Comparison of ENCODE assay signal across 8 cellular contexts in the genomic region with DNA sequence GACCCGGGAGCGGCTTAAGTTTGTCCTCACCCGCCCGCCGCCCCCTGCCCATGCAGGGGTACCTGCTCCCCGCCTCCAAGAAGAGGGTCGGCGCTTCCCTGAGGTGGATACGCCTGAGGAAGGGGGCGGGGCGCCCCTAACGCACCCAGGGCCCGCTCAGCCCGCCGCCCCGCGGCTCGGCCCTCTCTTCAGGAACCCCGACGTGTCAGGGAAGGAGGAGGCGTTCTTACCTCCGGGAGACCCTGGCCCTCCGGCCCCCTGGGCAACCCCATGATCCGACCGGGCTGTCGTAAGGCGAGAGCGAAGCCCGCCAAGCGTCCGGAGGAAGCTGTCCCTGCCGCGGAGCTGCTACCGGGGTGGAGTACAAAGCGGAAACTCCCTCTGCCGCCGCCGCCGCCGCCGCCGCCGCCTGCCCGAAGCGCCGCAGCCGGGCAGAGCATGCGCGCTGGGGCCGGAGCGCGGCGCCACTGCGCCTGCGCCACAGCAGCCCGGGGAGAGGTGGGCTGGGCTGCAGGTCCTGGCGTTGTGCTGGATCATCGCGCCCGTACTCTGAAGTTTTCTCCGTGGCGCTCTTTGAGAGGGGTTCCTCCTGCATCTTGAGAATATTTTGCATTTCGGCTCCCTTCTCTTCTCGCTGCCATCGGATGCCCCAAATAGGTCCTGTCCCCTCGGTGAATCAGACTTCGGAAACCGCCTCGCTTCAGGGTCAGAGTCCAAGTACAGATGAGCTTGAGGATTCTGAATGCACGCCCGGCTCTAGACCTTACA. TPM values are rescaled to one million over a fixed set of nuclear protein-coding genes. Genes with fewer than 3 reads are reported as not detected.
DNase-seq lines count a peak whose midpoint lies in the region; TF ChIP-seq lines count a peak whose summit lies in the region.

A gene with protein sequence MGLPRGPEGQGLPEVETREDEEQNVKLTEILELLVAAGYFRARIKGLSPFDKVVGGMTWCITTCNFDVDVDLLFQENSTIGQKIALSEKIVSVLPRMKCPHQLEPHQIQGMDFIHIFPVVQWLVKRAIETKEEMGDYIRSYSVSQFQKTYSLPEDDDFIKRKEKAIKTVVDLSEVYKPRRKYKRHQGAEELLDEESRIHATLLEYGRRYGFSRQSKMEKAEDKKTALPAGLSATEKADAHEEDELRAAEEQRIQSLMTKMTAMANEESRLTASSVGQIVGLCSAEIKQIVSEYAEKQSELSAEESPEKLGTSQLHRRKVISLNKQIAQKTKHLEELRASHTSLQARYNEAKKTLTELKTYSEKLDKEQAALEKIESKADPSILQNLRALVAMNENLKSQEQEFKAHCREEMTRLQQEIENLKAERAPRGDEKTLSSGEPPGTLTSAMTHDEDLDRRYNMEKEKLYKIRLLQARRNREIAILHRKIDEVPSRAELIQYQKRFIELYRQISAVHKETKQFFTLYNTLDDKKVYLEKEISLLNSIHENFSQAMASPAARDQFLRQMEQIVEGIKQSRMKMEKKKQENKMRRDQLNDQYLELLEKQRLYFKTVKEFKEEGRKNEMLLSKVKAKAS (minus strand): TSS at position 347 of the 768 bp plus-strand sequence. CDS start 75 bp downstream, at position 272.

- H3F3A ChIP-seq in Loucy (ENCODE audit: low read depth) (no peaks in the 10 kb centered on the region), neural progenitor cell (ENCODE audit: low read depth) (peaks cover 4% of the 10 kb centered on the region)

- H3K36me3 Mint-ChIP-seq in neural progenitor cell: no peaks in the 10 kb centered on the region

- H3K9me3 Mint-ChIP-seq in neural progenitor cell: no peaks in the 10 kb centered on the region

- H3K9me3 ChIP-seq in ES-I3 (ENCODE audit: control insufficient read depth, insufficient read depth, low read length) (no peaks in the 10 kb centered on the region), Loucy (ENCODE audit: insufficient read depth, low read depth, low read length) (no peaks in the 10 kb centered on the region), neural progenitor cell (ENCODE audit: low read depth) (no peaks in the 10 kb centered on the region), stomach smooth muscle (ENCODE audit: control insufficient read depth in 2 of 2, low read length in 2 of 2) (no peaks in the 10 kb centered on the region)

- peaks cover 19% of the 10 kb centered on the region for H3K4me1 Mint-ChIP-seq in neural progenitor cell

- peaks cover 6% of the 10 kb centered on the region; the same call in 1 of the 2 replicates for H3K4me1 ChIP-seq in ES-I3 (ENCODE audit: insufficient read depth, low read length)
- peaks cover 34% of the 10 kb centered on the region for H3K4me1 ChIP-seq in Loucy (ENCODE audit: insufficient read depth, low read length, poor library complexity, severe bottlenecking)
- peaks cover 4% of the 10 kb centered on the region for H3K4me1 ChIP-seq in neural progenitor cell
- peaks cover 13% of the 10 kb centered on the region for H3K4me1 ChIP-seq in stomach smooth muscle (ENCODE audit: control insufficient read depth, insufficient read depth, low read length)

- TF ChIP-seq CTCF in Loucy (conservative IDR thresholded peaks at IDR 0.05; ENCODE audit: low read length) (no peak), foreskin fibroblast (IDR thresholded peaks at IDR 0.05; ENCODE audit: low read depth, low read length) (no peak), neural progenitor cell (IDR thresholded peaks at IDR 0.05) (no peak)

- peak; percentile 99 for DNase-seq in H7
- peak; percentile 31 for DNase-seq in SIG-M5 (lab: John Stamatoyannopoulos, UW)
- DNase-seq in activated gamma-delta T cell treated with Interleukin-2 at 50 U/mL for 16 hours: peak; percentile 84
- DNase-seq in foreskin fibroblast: peak; percentile 81 to 95
- DNase-seq in neural progenitor cell (ENCODE audit: low spot score): peak; percentile 91

- H2AFZ ChIP-seq in Loucy (ENCODE audit: low read length): peak within 1 kb of the TSS; percentile 100
- peak within 1 kb of the TSS; percentile 97 for H2AFZ ChIP-seq in neural progenitor cell (replicated peaks)

- H4K20me1 ChIP-seq in Loucy (ENCODE audit: insufficient read depth, low read length, poor library complexity, severe bottlenecking) (peaks cover 47% of the 10 kb centered on the region), neural progenitor cell (ENCODE audit: low read depth) (peaks cover 13% of the 10 kb centered on the region)

- H3K36me3 ChIP-seq in ES-I3 (ENCODE audit: insufficient read depth, low read length): no peaks in the 10 kb centered on the region
- H3K36me3 ChIP-seq in H7 (replicated peaks; ENCODE audit: control insufficient read depth, insufficient read depth, low read length): no peaks in the 10 kb centered on the region
- no peaks in the 10 kb centered on the region for H3K36me3 ChIP-seq in Loucy (ENCODE audit: insufficient read depth, low read length)
- H3K36me3 ChIP-seq in neural progenitor cell: no peaks in the 10 kb centered on the region
- H3K36me3 ChIP-seq in stomach smooth muscle (ENCODE audit: control insufficient read depth in 2 of 2, insufficient read depth in 2 of 2, low read length in 2 of 2): no peaks in the 10 kb centered on the region

- no peak within 1 kb of the TSS for H3K27ac ChIP-seq in neural progenitor cell
- peak within 1 kb of the TSS; percentile 53 for H3K27ac ChIP-seq in stomach smooth muscle (ENCODE audit: low read length)

- H3K4me3 ChIP-seq in H7 (ENCODE audit: insufficient read depth, low read depth, low read length): peak within 1 kb of the TSS; percentile 86
- H3K4me3 ChIP-seq in Loucy (ENCODE audit: low read length, poor library complexity, severe bottlenecking): peak within 1 kb of the TSS; percentile 99
- peak within 1 kb of the TSS; percentile 94 to 95 for H3K4me3 ChIP-seq in foreskin fibroblast (ENCODE audit: low read depth in 1 of 2, low read length in 2 of 2)
- peak within 1 kb of the TSS; percentile 97 for H3K4me3 ChIP-seq in neural progenitor cell
- peak within 1 kb of the TSS; percentile 85 to 93 for H3K4me3 ChIP-seq in stomach smooth muscle (ENCODE audit: low read length in 2 of 2)

- peaks cover 18% of the 10 kb centered on the region for H3K27me3 ChIP-seq in H7 (ENCODE audit: control insufficient read depth, insufficient read depth, low read length)
- peaks cover 5% of the 10 kb centered on the region for H3K27me3 ChIP-seq in Loucy (ENCODE audit: insufficient read depth, low read length, poor library complexity, severe bottlenecking)
- peaks cover 42% of the 10 kb centered on the region for H3K27me3 ChIP-seq in neural progenitor cell
- no peaks in the 10 kb centered on the region for H3K27me3 ChIP-seq in stomach smooth muscle (ENCODE audit: control insufficient read depth in 1 of 2, insufficient read depth in 2 of 2, low read length in 2 of 2)

- H3K27ac Mint-ChIP-seq in neural progenitor cell: peak within 1 kb of the TSS; percentile 16

- peaks cover 10% of the 10 kb centered on the region for H3K27me3 Mint-ChIP-seq in neural progenitor cell (ENCODE audit: insufficient read depth, low read depth)

- H3K79me2 ChIP-seq in Loucy (ENCODE audit: insufficient read depth, low read length) (peaks cover 50% of the 10 kb centered on the region), neural progenitor cell (ENCODE audit: low read depth) (peaks cover 34% of the 10 kb centered on the region)

- H3K9ac ChIP-seq in ES-I3 (ENCODE audit: low read depth, low read length) (peak within 1 kb of the TSS; percentile 71), Loucy (ENCODE audit: low read depth, low read length, poor library complexity, severe bottlenecking) (peak within 1 kb of the TSS; percentile 94), neural progenitor cell (peak within 1 kb of the TSS; percentile 6), stomach smooth muscle (ENCODE audit: low read length in 2 of 2) (peak within 1 kb of the TSS; percentile 79 to 85)

- H3K4me3 Mint-ChIP-seq in neural progenitor cell: peak within 1 kb of the TSS; percentile 98

- H3K4me2 ChIP-seq in Loucy (ENCODE audit: low read depth, low read length, poor library complexity, severe bottlenecking): peak within 1 kb of the TSS; percentile 99
- peak within 1 kb of the TSS; percentile 93 for H3K4me2 ChIP-seq in neural progenitor cell

- no peaks in the 10 kb centered on the region for H3K9me2 ChIP-seq in Loucy (replicated peaks; ENCODE audit: low read depth, low read length)

RNA-seq across cellular contexts. Expression of the gene that starts here (rescaled TPM):
- 9.0 and 13.6 TPM in 2 replicates for total RNA-seq in H7 (2014; rRNA removed; shearing (Covaris generic))
- total RNA-seq in neural progenitor cell (ENCODE audit: low replicate concordance): 17.2 and 21.0 TPM in 2 replicates

Comparison
In these comparisons a context has a peak if more than half of its experiments do, and no peak if none do; other contexts are left out.
1. H3K9ac ChIP-seq: peak in every context shown above with its lines; median percentile 94 in Loucy; 82 in stomach smooth muscle; 71 in ES-I3; 6 in neural progenitor cell.
2. DNase-seq: peak in every context shown above with its lines; median percentile 99 in H7; 91 in neural progenitor cell; 88 in foreskin fibroblast; 84 in activated gamma-delta T cell treated with Interleukin-2 at 50 U/mL for 16 hours; 31 in SIG-M5.